In the genomic region with DNA sequence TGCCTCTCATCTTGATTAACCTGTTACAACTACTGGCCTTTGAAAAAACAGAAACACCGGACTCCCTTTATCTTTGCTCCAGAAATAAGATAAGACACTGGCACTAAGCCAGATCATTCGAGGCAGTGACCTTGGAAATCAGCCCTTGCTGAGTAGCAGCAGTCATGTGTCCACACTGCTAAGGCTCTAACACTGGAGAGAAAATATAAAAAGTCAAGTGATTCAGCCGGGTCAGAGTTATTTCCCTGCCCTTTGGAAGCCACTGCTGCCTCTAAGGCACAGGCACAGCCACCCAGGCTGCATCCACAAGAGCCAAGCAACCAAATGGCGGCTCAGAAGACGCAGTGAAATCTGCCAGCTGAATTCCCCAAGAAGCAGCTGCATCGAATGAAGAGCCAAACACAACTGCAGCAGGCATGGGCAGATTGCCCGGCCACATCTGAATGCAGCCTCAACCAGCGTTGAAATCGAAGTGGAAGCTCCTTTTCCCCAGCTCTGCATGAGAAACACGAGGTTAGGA, we compare ENCODE assay signal across 8 cellular contexts. TPM values are rescaled to one million over a fixed set of nuclear protein-coding genes. Genes with fewer than 3 reads are reported as not detected.
DNase-seq lines count a peak whose midpoint lies in the region; ATAC-seq, FAIRE-seq and TF ChIP-seq lines count a peak whose summit lies in the region.

No MANE protein-coding gene starts in this region.

- no peak for TF ChIP-seq RAD21 in A549 (conservative IDR thresholded peaks at IDR 0.05 in 1 of 2, IDR thresholded peaks at IDR 0.05 in 1 of 2)

- peaks cover 26% of the 10 kb centered on the region for H3K36me3 Mint-ChIP-seq in chondrocyte (ENCODE audit: low read depth)
- peaks cover 0 to 62% (median 40%) of the 10 kb centered on the region in 5 donors for H3K36me3 Mint-ChIP-seq in naive thymus-derived CD4-positive, alpha-beta T cell

- no peaks in the 10 kb centered on the region for H3K9me3 ChIP-seq in A549
- no peaks in the 10 kb centered on the region for H3K9me3 ChIP-seq in naive thymus-derived CD4-positive, alpha-beta T cell (ENCODE audit: control insufficient read depth in 2 of 3, low read length in 3 of 3)

- peaks cover 45% of the 10 kb centered on the region for H3K4me1 Mint-ChIP-seq in chondrocyte (ENCODE audit: low read depth)
- peaks cover 0 to 3% (median 0%) of the 10 kb centered on the region in 7 donors for H3K4me1 Mint-ChIP-seq in naive thymus-derived CD4-positive, alpha-beta T cell

- peak overlapping the region; percentile 69 for H3K27ac Mint-ChIP-seq in chondrocyte (ENCODE audit: unreplicated experiment)
- no peak overlapping the region for H3K27ac Mint-ChIP-seq in naive thymus-derived CD4-positive, alpha-beta T cell

- no peak overlapping the region for H3K4me3 ChIP-seq in A549
- no peak overlapping the region for H3K4me3 ChIP-seq in naive thymus-derived CD4-positive, alpha-beta T cell (ENCODE audit: low read length)

- 45% methylated on average over 10 of the region's 10 CpGs for WGBS in A549 (ENCODE audit: missing lambda C conversion rate)

- H3K4me1 ChIP-seq in A549 = peaks cover 67% of the 10 kb centered on the region
- H3K4me1 ChIP-seq in naive thymus-derived CD4-positive, alpha-beta T cell (ENCODE audit: control insufficient read depth in 2 of 2, insufficient read depth in 2 of 2, low read length in 2 of 2) = no peaks in the 10 kb centered on the region

- intact Hi-C loops in naive thymus-derived CD4-positive, alpha-beta T cell (cut with micrococcal nuclease) = no loop called here

- H3K27me3 Mint-ChIP-seq in chondrocyte (ENCODE audit: low read depth) = no peaks in the 10 kb centered on the region
- no peaks in the 10 kb centered on the region for H3K27me3 Mint-ChIP-seq in naive thymus-derived CD4-positive, alpha-beta T cell

- no peak for TF ChIP-seq EP300 in A549 (IDR thresholded peaks at IDR 0.05)

- peaks cover 0 to 10% (median 0%) of the 10 kb centered on the region in 3 experiments for H3K36me3 ChIP-seq in naive thymus-derived CD4-positive, alpha-beta T cell (ENCODE audit: control insufficient read depth in 2 of 3, insufficient read depth in 3 of 3, low read length in 3 of 3)

- CTCF ChIA-PET in A549 (lab: Yijun Ruan, JAX) = interaction anchor here (1.0 to 1.2 kb wide), 2 partner anchors 28 to 30 kb away, joined by 3 to 5 read pairs; no protein-coding TSS in a partner anchor
- CTCF ChIA-PET in naive thymus-derived CD4-positive, alpha-beta T cell (lab: Charles Lee) = no interaction called here

- POLR2A ChIA-PET in A549 (lab: Yijun Ruan, JAX) = interaction anchor here (0.9 kb wide), 1 partner anchor 41 kb away, joined by 3 read pairs; a partner anchor contains a TSS
- POLR2A ChIA-PET in naive thymus-derived CD4-positive, alpha-beta T cell (lab: Charles Lee) = no interaction called here

- peak in 1 of 2 experiments; percentile 30 for DNase-seq in A549 (ENCODE audit: low read depth in 1 of 2, low spot score in 1 of 2)
- DNase-seq in NCI-H146 treated with DMSO at 0.1 percent for 48 hours (lab: John Stamatoyannopoulos, UW; ENCODE audit: unreplicated experiment) = peak; percentile 95
- no peak for DNase-seq in chondrocyte (ENCODE audit: low spot score)
- DNase-seq in midbrain (lab: John Stamatoyannopoulos, UW) = peak; percentile 51
- no peak for DNase-seq in naive thymus-derived CD4-positive, alpha-beta T cell

- TF ChIP-seq POLR2A in A549 (IDR thresholded peaks at IDR 0.05; ENCODE audit: low read length) = no peak

- H3K4me3 Mint-ChIP-seq in chondrocyte (ENCODE audit: unreplicated experiment) = no peak overlapping the region
- H3K4me3 Mint-ChIP-seq in naive thymus-derived CD4-positive, alpha-beta T cell = no peak overlapping the region

- H3K27me3 ChIP-seq in naive thymus-derived CD4-positive, alpha-beta T cell (ENCODE audit: control insufficient read depth in 2 of 2, insufficient read depth in 2 of 2, low read length in 2 of 2) = no peaks in the 10 kb centered on the region

- TF ChIP-seq CTCF in A549 (IDR thresholded peaks at IDR 0.05) (no peak), chondrocyte (IDR thresholded peaks at IDR 0.05) (no peak)

- H3K27ac ChIP-seq in A549 = peak overlapping the region; percentile 60 to 83
- no peak overlapping the region for H3K27ac ChIP-seq in naive thymus-derived CD4-positive, alpha-beta T cell (ENCODE audit: low read depth, low read length)

- H3K4me2 ChIP-seq in A549 = peak overlapping the region; percentile 70

- FAIRE-seq in A549 (lab: Jason Lieb, UNC) = peak; percentile 43

- ATAC-seq in A549 (peak; percentile 40 to 59), GM21360 (IDR thresholded peaks at IDR 0.05; ENCODE audit: unreplicated experiment) (no peak), GM18861 (IDR thresholded peaks at IDR 0.05; ENCODE audit: unreplicated experiment) (no peak), HG03095 (IDR thresholded peaks at IDR 0.05; ENCODE audit: unreplicated experiment) (no peak)
- ATAC-seq in naive thymus-derived CD4-positive, alpha-beta T cell = no peak

- H3K9me3 Mint-ChIP-seq in chondrocyte (ENCODE audit: low read depth) = peaks cover 2% of the 10 kb centered on the region
- H3K9me3 Mint-ChIP-seq in naive thymus-derived CD4-positive, alpha-beta T cell = peaks cover 0 to 3% (median 0%) of the 10 kb centered on the region in 11 donors

TF ChIP-seq in A549, 52 proteins besides CTCF, POLR2A, EP300 and RAD21:
- TF ChIP-seq, protein P1, sequence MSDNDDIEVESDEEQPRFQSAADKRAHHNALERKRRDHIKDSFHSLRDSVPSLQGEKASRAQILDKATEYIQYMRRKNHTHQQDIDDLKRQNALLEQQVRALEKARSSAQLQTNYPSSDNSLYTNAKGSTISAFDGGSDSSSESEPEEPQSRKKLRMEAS (IDR thresholded peaks at IDR 0.05) = peak; percentile 58
- TF ChIP-seq NPAS2 (CRISPR knock-in tag; IDR thresholded peaks at IDR 0.05; ENCODE audit: borderline replicate concordance) = no peak

RNA-seq across cellular contexts. Expression of a gene that starts 40.7 kb away (rescaled TPM):
- polyA plus RNA-seq in A549 (2011; rRNA removed) (5.2 and 8.8 TPM in 2 replicates), A549 (2017; fragmentation: RNase III; extraction: RNeasy Plus Mini Kit Qiagen cat#74134 plus additional on column Dnase treatment) (5.6 to 6.7 TPM (median 6.3 TPM) in 3 replicates)
- polyA plus RNA-seq in A549 (2012; cell fraction: cytosol; rRNA removed) = 4.1 and 5.4 TPM in 2 replicates
- 11.6 and 21.4 TPM in 2 replicates for polyA plus RNA-seq in A549 (2012; cell fraction: nucleus; rRNA removed)
- polyA minus RNA-seq in A549 (2011; rRNA and poly(A)+ RNA removed) = 9.8 and 13.0 TPM in 2 replicates
- total RNA-seq in chondrocyte = 24.0 to 26.2 TPM (median 25.3 TPM) in 3 replicates
- total RNA-seq in naive thymus-derived CD4-positive, alpha-beta T cell = 1 to 10 TPM; 3.9 to 5.0 (median 4.5) TPM
- 1 to 10 TPM in 1 of 2 donors, under 1 TPM in 1; 0.99 to 1.6 TPM for polyA plus RNA-seq in naive thymus-derived CD4-positive, alpha-beta T cell

Comparison
In these comparisons a context has a peak if more than half of its experiments do, and no peak if none do; other contexts are left out.
1. ATAC-seq: peak in A549 (2 of 2); none in GM21360 (single experiment), GM18861 (single experiment), naive thymus-derived CD4-positive, alpha-beta T cell (single experiment) and HG03095 (single experiment).
2. DNase-seq: peak in NCI-H146 treated with DMSO at 0.1 percent for 48 hours (single experiment) and midbrain (single experiment); none in chondrocyte (single experiment) and naive thymus-derived CD4-positive, alpha-beta T cell (0 of 9).